ENCODE assay signal across 1 cellular context in the genomic region with DNA sequence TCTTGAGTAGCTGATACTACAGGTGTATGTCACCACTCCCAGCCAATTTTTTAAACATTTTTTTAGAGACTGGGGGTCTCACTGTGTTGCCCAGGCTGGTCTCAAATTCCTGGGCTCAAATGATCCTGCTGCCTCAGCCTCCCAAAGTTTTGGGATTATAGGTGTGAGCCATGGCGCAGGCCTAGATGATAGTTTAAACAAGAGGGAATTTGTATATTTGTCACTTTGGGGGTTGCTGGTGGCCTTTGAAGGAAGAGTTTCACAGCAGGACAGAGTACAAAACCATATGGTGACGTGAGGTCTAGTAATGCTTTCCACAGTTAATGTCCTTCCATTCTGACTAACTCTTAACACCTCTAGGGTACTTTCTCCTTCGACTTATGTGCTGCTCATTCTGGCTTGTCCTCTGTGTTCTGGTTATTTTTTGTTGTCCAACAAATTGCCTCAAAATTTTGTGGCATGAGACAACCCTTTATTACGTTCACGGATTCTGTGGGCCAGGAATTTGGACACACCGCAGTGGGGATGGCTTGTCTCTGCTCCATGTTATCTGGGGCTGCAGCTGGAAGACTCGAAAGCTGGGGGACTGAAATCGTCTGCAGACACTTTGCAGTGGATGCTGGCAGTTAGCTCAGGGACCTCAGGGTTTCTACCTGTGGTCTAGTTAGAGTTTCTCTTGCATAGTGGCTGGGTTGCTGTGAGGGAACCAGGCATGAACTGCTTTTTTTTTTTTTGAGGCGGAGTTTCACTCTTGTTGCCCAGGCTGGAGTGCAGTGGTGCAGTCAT.
TF ChIP-seq lines count a peak whose summit lies in the region.

No MANE protein-coding gene starts in this region.

TF ChIP-seq in IMR-90, 13 proteins besides CTCF, POLR2A, EP300 and RAD21:
- TF ChIP-seq, protein P1, sequence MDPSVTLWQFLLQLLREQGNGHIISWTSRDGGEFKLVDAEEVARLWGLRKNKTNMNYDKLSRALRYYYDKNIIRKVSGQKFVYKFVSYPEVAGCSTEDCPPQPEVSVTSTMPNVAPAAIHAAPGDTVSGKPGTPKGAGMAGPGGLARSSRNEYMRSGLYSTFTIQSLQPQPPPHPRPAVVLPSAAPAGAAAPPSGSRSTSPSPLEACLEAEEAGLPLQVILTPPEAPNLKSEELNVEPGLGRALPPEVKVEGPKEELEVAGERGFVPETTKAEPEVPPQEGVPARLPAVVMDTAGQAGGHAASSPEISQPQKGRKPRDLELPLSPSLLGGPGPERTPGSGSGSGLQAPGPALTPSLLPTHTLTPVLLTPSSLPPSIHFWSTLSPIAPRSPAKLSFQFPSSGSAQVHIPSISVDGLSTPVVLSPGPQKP (IDR thresholded peaks at IDR 0.05; ENCODE audit: borderline replicate concordance, low read depth, low read length): no peak
- TF ChIP-seq BHLHE40 (IDR thresholded peaks at IDR 0.05; ENCODE audit: low read depth, low read length): no peak
- no peak for TF ChIP-seq SMC3 (IDR thresholded peaks at IDR 0.05; ENCODE audit: low read depth, low read length)
- TF ChIP-seq RCOR1 (IDR thresholded peaks at IDR 0.05; ENCODE audit: insufficient replicate concordance, low read length): no peak
- no peak for TF ChIP-seq MXI1 (IDR thresholded peaks at IDR 0.05; ENCODE audit: borderline replicate concordance, low read depth, low read length)
- TF ChIP-seq CHD1 (IDR thresholded peaks at IDR 0.05; ENCODE audit: low read depth, low read length): no peak
- TF ChIP-seq NFE2L2 (IDR thresholded peaks at IDR 0.05; ENCODE audit: low read depth, low read length): no peak
- no peak for TF ChIP-seq RFX5 (IDR thresholded peaks at IDR 0.05; ENCODE audit: low read depth, low read length)
- TF ChIP-seq CEBPB (IDR thresholded peaks at IDR 0.05; ENCODE audit: low read depth, low read length): no peak
- no peak for TF ChIP-seq MAFK (IDR thresholded peaks at IDR 0.05; ENCODE audit: low read depth, low read length)
- TF ChIP-seq MAZ (IDR thresholded peaks at IDR 0.05; ENCODE audit: borderline replicate concordance, low read depth, low read length): no peak
